Comparison of ENCODE assay signal across 8 cellular contexts in the genomic region with DNA sequence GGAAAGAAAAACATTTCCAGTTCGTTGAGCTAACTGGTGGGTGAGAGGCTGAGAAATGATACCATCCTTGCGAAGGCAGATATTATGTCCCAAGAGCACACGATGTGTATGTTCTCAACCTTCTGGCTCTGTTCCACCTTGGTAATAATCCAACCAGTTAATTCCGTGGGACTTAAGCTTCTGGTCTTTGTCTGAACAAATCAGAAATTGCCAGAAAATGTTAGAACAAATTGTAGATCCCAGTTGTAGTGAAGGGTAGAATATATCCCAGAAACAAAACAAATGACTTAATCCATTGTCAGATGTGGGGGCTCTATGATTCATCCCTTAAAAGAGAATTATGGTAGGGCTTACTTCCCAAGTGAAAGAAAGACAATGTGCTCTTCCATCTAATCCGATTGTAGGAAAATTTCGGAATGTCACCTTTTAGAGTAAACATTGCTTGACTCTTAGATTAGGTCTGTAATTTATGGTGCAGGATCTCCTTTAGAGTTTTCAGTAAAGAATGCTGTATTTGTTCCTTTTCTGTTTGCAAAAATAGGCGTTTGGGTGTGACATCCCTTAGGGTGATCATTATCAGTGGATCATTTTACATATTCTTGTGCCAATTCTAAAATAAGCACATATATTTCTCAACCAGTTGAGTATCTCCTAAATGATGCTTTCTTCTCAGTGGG.
DNase-seq lines count a peak whose midpoint lies in the region; ATAC-seq and TF ChIP-seq lines count a peak whose summit lies in the region.

No MANE protein-coding gene starts in this region.

- H3K36me3 ChIP-seq in DND-41 (ENCODE audit: insufficient read depth, low read length) (no peaks in the 10 kb centered on the region), OCI-LY7 (ENCODE audit: insufficient read depth, low read length) (no peaks in the 10 kb centered on the region; the same call in 1 of the 2 replicates)

- no peak overlapping the region for H3K4me3 ChIP-seq in DND-41 (ENCODE audit: low read depth in 1 of 2, low read length in 2 of 2)
- peak overlapping the region; percentile 60 for H3K4me3 ChIP-seq in OCI-LY7 (ENCODE audit: low read depth, low read length, poor library complexity, severe bottlenecking)
- H3K4me3 ChIP-seq in dorsolateral prefrontal cortex = peak overlapping the region in 45 of 59 donors; percentile 0 to 54 (median 28)

- peak overlapping the region; percentile 52; the same call in 1 of the 2 replicates for H3K4me2 ChIP-seq in DND-41 (ENCODE audit: insufficient read depth, low read length)
- peak overlapping the region; percentile 92 for H3K4me2 ChIP-seq in OCI-LY7 (ENCODE audit: low read length)

- H3K27me3 Mint-ChIP-seq in nephron (ENCODE audit: low read depth) = no peaks in the 10 kb centered on the region

- H3K9ac ChIP-seq in DND-41 (ENCODE audit: low read depth, low read length) = no peak overlapping the region

- no peaks in the 10 kb centered on the region for H3K27me3 ChIP-seq in DND-41 (ENCODE audit: insufficient read depth, low read length, poor library complexity)
- peaks cover 0 to 4% (median 0%) of the 10 kb centered on the region in 45 donors for H3K27me3 ChIP-seq in dorsolateral prefrontal cortex

- H3K27ac ChIP-seq in DND-41 (ENCODE audit: low read length) = peak overlapping the region; percentile 75
- peak overlapping the region; percentile 89 for H3K27ac ChIP-seq in OCI-LY7 (ENCODE audit: low read depth, low read length, poor library complexity, severe bottlenecking)
- peak overlapping the region in 39 of 59 donors; percentile 2 to 78 (median 54) for H3K27ac ChIP-seq in dorsolateral prefrontal cortex

- H3K79me2 ChIP-seq in DND-41 (ENCODE audit: insufficient read depth, low read length) (no peaks in the 10 kb centered on the region), OCI-LY7 (ENCODE audit: insufficient read depth, low read depth, low read length) (no peaks in the 10 kb centered on the region)

- H4K20me1 ChIP-seq in DND-41 (ENCODE audit: insufficient read depth, low read length) (no peaks in the 10 kb centered on the region), OCI-LY7 (ENCODE audit: insufficient read depth, low read length) (no peaks in the 10 kb centered on the region)

- intact Hi-C loops in OCI-LY7 (cut with micrococcal nuclease; ENCODE audit: unreplicated experiment) = loop anchor here (5.0 kb wide), 1 partner anchor 76 kb away; no protein-coding TSS in a partner anchor
- intact Hi-C loops in dorsolateral prefrontal cortex (cut with DNase I) = no loop called here

- H3K9me3 Mint-ChIP-seq in nephron = no peaks in the 10 kb centered on the region

- no peak for ATAC-seq in DND-41 (ENCODE audit: insufficient read depth, low read depth)
- no peak for ATAC-seq in HG03571 (IDR thresholded peaks at IDR 0.05; ENCODE audit: unreplicated experiment)
- no peak for ATAC-seq in HG03354 (IDR thresholded peaks at IDR 0.05; ENCODE audit: poor library complexity, severe bottlenecking, unreplicated experiment)
- no peak for ATAC-seq in GM19395 (IDR thresholded peaks at IDR 0.05; ENCODE audit: unreplicated experiment)

- peak overlapping the region; percentile 91 to 98 (median 97) for H3K27ac Mint-ChIP-seq in nephron

- H3K4me1 ChIP-seq in DND-41 (ENCODE audit: insufficient read depth, low read length) (peaks cover 34% of the 10 kb centered on the region), OCI-LY7 (ENCODE audit: insufficient read depth, low read length, poor library complexity, severe bottlenecking) (peaks cover 66% of the 10 kb centered on the region)

- H3K4me1 Mint-ChIP-seq in nephron = peaks cover 43% of the 10 kb centered on the region

- no TSS peak for BruUV-seq in OCI-LY7 (replicated peaks; lab: Mats Ljungman, UMichigan)

- no peaks in the 10 kb centered on the region for H3K36me3 Mint-ChIP-seq in nephron (ENCODE audit: low read depth)

- H3K9me2 ChIP-seq in OCI-LY7 (ENCODE audit: insufficient read depth, low read length) = no peaks in the 10 kb centered on the region

- TF ChIP-seq CTCF in DND-41 (IDR thresholded peaks at IDR 0.05; ENCODE audit: borderline replicate concordance, extremely low read depth, low read length, poor library complexity, severe bottlenecking) (no peak), OCI-LY7 (conservative IDR thresholded peaks at IDR 0.05; ENCODE audit: low read length) (no peak), dorsolateral prefrontal cortex (IDR thresholded peaks at IDR 0.05 in 54 of 56, conservative IDR thresholded peaks at IDR 0.05 in 2 of 56; ENCODE audit: low read depth in 1 of 56, partially characterized antibody in 56 of 56) (no peak), nephron (IDR thresholded peaks at IDR 0.05; ENCODE audit: unreplicated experiment in 3 of 3) (no peak)

- H3K9me3 ChIP-seq in DND-41 (ENCODE audit: insufficient read depth, low read length, severe bottlenecking) = no peaks in the 10 kb centered on the region
- peaks cover 7% of the 10 kb centered on the region; the same call in 1 of the 2 replicates for H3K9me3 ChIP-seq in OCI-LY7 (ENCODE audit: low read length)

- H3K4me3 Mint-ChIP-seq in nephron = peak overlapping the region; percentile 16 to 68 (median 33)

- DNase-seq in DND-41 (no peak), OCI-LY7 (ENCODE audit: low spot score) (no peak), dorsolateral prefrontal cortex (no peak)
- no peak for DNase-seq in activated CD8-positive, alpha-beta memory T cell treated with anti-CD3 and anti-CD28 coated beads, Interleukin-2, amount 50 U/mL, for 48 hours

- CTCF ChIA-PET in OCI-LY7 (lab: Charles Lee; ENCODE audit: unreplicated experiment) = no interaction called here

- H2AFZ ChIP-seq in DND-41 (ENCODE audit: low read depth, low read length) = no peak overlapping the region
- H2AFZ ChIP-seq in OCI-LY7 (ENCODE audit: low read length) = peak overlapping the region; percentile 83

- POLR2A ChIA-PET in OCI-LY7 (lab: Charles Lee) = interaction anchor here (0.6 to 2.1 kb wide), 15 partner anchors 8 to 277 kb away, joined by 3 to 9 read pairs (median 4); no protein-coding TSS in a partner anchor

Comparison
In these comparisons a context has a peak if more than half of its experiments do, and no peak if none do; other contexts are left out.
1. H3K4me3 ChIP-seq: peak in OCI-LY7 (single experiment) and dorsolateral prefrontal cortex (45 of 59); none in DND-41 (0 of 2).
2. Peak in every context shown above with its lines, with median percentiles within 50 percentile points of each other: H3K27ac ChIP-seq.